In the genomic region with DNA sequence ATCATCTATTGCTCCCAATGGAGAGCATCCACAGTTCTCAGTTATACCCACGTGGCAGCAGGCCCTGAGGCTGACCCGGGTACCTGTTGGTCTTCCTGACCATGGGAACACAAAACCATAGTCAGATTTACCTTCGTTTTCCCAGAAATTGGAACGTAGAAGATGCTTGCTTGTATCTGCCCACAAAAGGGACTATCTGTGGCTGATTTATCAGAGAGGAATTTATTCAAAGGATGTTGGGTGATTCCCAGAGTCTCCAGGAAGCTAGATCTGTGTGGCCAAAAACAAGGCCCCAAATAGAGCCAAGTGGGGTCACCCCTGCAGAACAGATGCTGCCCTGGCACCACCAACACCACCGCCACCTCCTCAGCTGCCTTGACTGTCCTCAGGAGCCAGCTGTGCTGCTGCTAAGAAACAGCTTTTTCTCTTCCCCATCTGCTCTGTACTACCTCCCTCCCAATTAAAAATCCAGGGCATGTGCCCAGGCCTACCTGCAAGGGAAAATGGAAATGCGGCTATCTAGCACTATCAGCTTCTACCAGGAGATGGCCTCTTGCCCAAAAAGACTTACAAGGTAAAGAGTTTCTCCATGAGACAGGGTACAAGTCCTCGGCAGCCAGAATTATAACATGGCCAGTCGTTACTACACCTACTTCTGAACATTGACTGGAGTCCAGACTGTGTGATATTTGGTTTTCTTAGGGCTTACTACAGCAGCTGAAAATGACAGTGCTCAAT, we compare ENCODE assay signal across 8 cellular contexts.
DNase-seq lines count a peak whose midpoint lies in the region; ATAC-seq and TF ChIP-seq lines count a peak whose summit lies in the region.

No MANE protein-coding gene starts in this region.

- no peak for TF ChIP-seq EP300 in upper lobe of left lung (IDR thresholded peaks at IDR 0.05)

- H3K27me3 Mint-ChIP-seq in endothelial cell (ENCODE audit: unreplicated experiment): peaks cover 2% of the 10 kb centered on the region

- peaks cover 0 to 4% of the 10 kb centered on the region in 2 donors for H3K9me3 Mint-ChIP-seq in activated naive CD4-positive, alpha-beta T cell treated with anti-CD3 and anti-CD28 coated beads, Interleukin-2, amount 50 U/mL, for 72 hours
- H3K9me3 Mint-ChIP-seq in endothelial cell (ENCODE audit: unreplicated experiment): no peaks in the 10 kb centered on the region

- H3K4me3 ChIP-seq in upper lobe of left lung (no peak overlapping the region), heart right ventricle (no peak overlapping the region)

- no peaks in the 10 kb centered on the region for H3K9me3 ChIP-seq in upper lobe of left lung
- H3K9me3 ChIP-seq in heart right ventricle: peaks cover 0 to 3% (median 0%) of the 10 kb centered on the region in 11 donors

- peaks cover 0 to 13% (median 5%) of the 10 kb centered on the region in 4 donors for H3K4me1 ChIP-seq in upper lobe of left lung
- peaks cover 0 to 32% (median 8%) of the 10 kb centered on the region in 9 donors for H3K4me1 ChIP-seq in heart right ventricle

- no peaks in the 10 kb centered on the region for H3K27me3 ChIP-seq in upper lobe of left lung
- H3K27me3 ChIP-seq in heart right ventricle: no peaks in the 10 kb centered on the region

- H3K27ac Mint-ChIP-seq in activated naive CD4-positive, alpha-beta T cell treated with anti-CD3 and anti-CD28 coated beads, Interleukin-2, amount 50 U/mL, for 72 hours: peak overlapping the region; percentile 17 to 24
- H3K27ac Mint-ChIP-seq in endothelial cell (ENCODE audit: unreplicated experiment): no peak overlapping the region

- 79% methylated on average over 7 to 8 of the region's 8 CpGs for WGBS in upper lobe of left lung, 2 donors
- WGBS in heart right ventricle, 2 donors: 92% methylated on average over 8 of the region's 8 CpGs

- H3K4me3 Mint-ChIP-seq in endothelial cell (ENCODE audit: unreplicated experiment): no peak overlapping the region

- ATAC-seq in activated naive CD4-positive, alpha-beta T cell treated with anti-CD3 and anti-CD28 coated beads, Interleukin-2, amount 50 U/mL, for 72 hours: peak in 1 of 2 donors; percentile 32
- peak; percentile 25 to 34 for ATAC-seq in upper lobe of left lung (ENCODE audit: low FRiP score in 2 of 2)
- no peak for ATAC-seq in GM19035 (IDR thresholded peaks at IDR 0.05; ENCODE audit: unreplicated experiment)
- no peak for ATAC-seq in heart right ventricle

- no peak for TF ChIP-seq POLR2A in upper lobe of left lung (IDR thresholded peaks at IDR 0.05)

- intact Hi-C loops in heart right ventricle (cut with DNase I): loop anchor here (5.0 to 10.0 kb wide), 14 partner anchors 72 to 1192 kb away; a partner anchor contains a TSS

- H3K27ac ChIP-seq in upper lobe of left lung (peak overlapping the region in 2 of 4 donors; percentile 24 to 32), heart right ventricle (no peak overlapping the region)

- H3K36me3 ChIP-seq in upper lobe of left lung (no peaks in the 10 kb centered on the region), heart right ventricle (no peaks in the 10 kb centered on the region)

- H3K4me1 Mint-ChIP-seq in endothelial cell (ENCODE audit: unreplicated experiment): no peaks in the 10 kb centered on the region

- H3K36me3 Mint-ChIP-seq in activated naive CD4-positive, alpha-beta T cell treated with anti-CD3 and anti-CD28 coated beads, Interleukin-2, amount 50 U/mL, for 72 hours: peaks cover 0 to 12% of the 10 kb centered on the region in 2 donors
- H3K36me3 Mint-ChIP-seq in endothelial cell (ENCODE audit: low read depth, unreplicated experiment): no peaks in the 10 kb centered on the region

- peak; percentile 26 for TF ChIP-seq CTCF in endothelial cell (IDR thresholded peaks at IDR 0.05; ENCODE audit: unreplicated experiment)
- peak in 4 of 6 experiments; percentile 8 to 28 (median 18) for TF ChIP-seq CTCF in upper lobe of left lung (IDR thresholded peaks at IDR 0.05)
- TF ChIP-seq CTCF in heart right ventricle (IDR thresholded peaks at IDR 0.05): peak in 1 of 9 donors; percentile 7

- DNase-seq in activated naive CD4-positive, alpha-beta T cell treated with anti-CD3 and anti-CD28 coated beads, Interleukin-2, amount 50 U/mL, for 72 hours (ENCODE audit: low spot score in 2 of 2): no peak
- no peak for DNase-seq in activated naive CD4-positive, alpha-beta T cell (lab: John Stamatoyannopoulos, UW)
- DNase-seq in NCI-H524 treated with DMSO at 0.1 percent for 48 hours (lab: John Stamatoyannopoulos, UW) (peak; percentile 47), endothelial cell (ENCODE audit: low spot score) (peak; percentile 19), upper lobe of left lung (no peak), DMS79 (lab: John Stamatoyannopoulos, UW) (no peak), heart right ventricle (no peak)

Comparison
In these comparisons a context has a peak if more than half of its experiments do, and no peak if none do; other contexts are left out.
1. ATAC-seq: peak in upper lobe of left lung (2 of 2); none in GM19035 (single experiment) and heart right ventricle (0 of 8).
2. DNase-seq: peak in NCI-H524 treated with DMSO at 0.1 percent for 48 hours (single experiment) and endothelial cell (single experiment); none in activated naive CD4-positive, alpha-beta T cell treated with anti-CD3 and anti-CD28 coated beads, Interleukin-2, amount 50 U/mL, for 72 hours (0 of 2), activated naive CD4-positive, alpha-beta T cell (0 of 4), upper lobe of left lung (0 of 2), DMS79 (single experiment) and heart right ventricle (0 of 2).